In genomic region chr1:226252841-226253240, GRCh38 we compare ENCODE assay signal across 9 cellular contexts. TPM values are rescaled to one million over a fixed set of nuclear protein-coding genes. Genes with fewer than 3 reads are reported as not detected.
"Had no signal": no experiment of that assay in that cellular context is flagged by ENCODE, and none has a peak within 500 bp of the region (broad histone marks: within the 10 kb centered on the region; RNA-seq: fewer than 3 reads in every experiment).

No MANE protein-coding gene starts in this region.

RNA-seq across cellular contexts. Expression of gene MIXL1, which starts 29.4 kb away (rescaled TPM):
- total RNA-seq: PC-3, PC-9, Peyer's patch, Right ventricle myocardium inferior, Right ventricle myocardium superior, RPMI7951, SJCRH30, SJSA1, SK-MEL-5 had no signal
